ENCODE assay signal across 21 cellular contexts in genomic region chr5:142506756-142507155, GRCh38.
DNase-seq lines count a peak whose midpoint lies in the region; ATAC-seq, FAIRE-seq and TF ChIP-seq lines count a peak whose summit lies in the region.
"Had no signal": no experiment of that assay in that cellular context is flagged by ENCODE, and none has a peak within 500 bp of the region (broad histone marks: within the 10 kb centered on the region; RNA-seq: fewer than 3 reads in every experiment).

No MANE protein-coding gene starts in this region.

- TF ChIP-seq RAD21 in GM12878 (IDR thresholded peaks at IDR 0.05; ENCODE audit: insufficient read depth, low read depth, low read length): no peak

- no peaks in the 10 kb centered on the region for H3K9me3 Mint-ChIP-seq in activated naive CD4-positive, alpha-beta T cell treated with anti-CD3 and anti-CD28 coated beads for 36 hours
- H3K9me3 Mint-ChIP-seq in activated naive CD4-positive, alpha-beta T cell treated with anti-CD3 and anti-CD28 coated beads, Interleukin-2, amount 10 ng/mL, durations not matched to agents 7 days and 5 days: no peaks in the 10 kb centered on the region
- no peaks in the 10 kb centered on the region for H3K9me3 Mint-ChIP-seq in Calu3 (ENCODE audit: low read depth, unreplicated experiment)
- H3K9me3 Mint-ChIP-seq: activated naive CD8-positive, alpha-beta T cell treated with anti-CD3 and anti-CD28 coated beads, Interleukin-2, amount 10 ng/mL, durations not matched to agents 7 days and 5 days; activated T-cell treated with anti-CD3 and anti-CD28 coated beads, Interleukin-2, amount 50 U/mL, for 24 hours; IgD-negative memory B cell had no signal

- H3K27ac ChIP-seq in GM12878 (ENCODE audit: control insufficient read depth, insufficient read depth) (no peak overlapping the region), hepatocyte (peak overlapping the region; percentile 77), vagina (no peak overlapping the region)
- H3K27ac ChIP-seq: right lobe of liver, thoracic aorta had no signal

- CTCF ChIA-PET in activated naive CD4-positive, alpha-beta T cell treated with anti-CD3 and anti-CD28 coated beads for 36 hours (lab: Charles Lee): interaction anchor here (0.5 kb wide), 1 partner anchor 113 kb away, joined by 3 read pairs; no protein-coding TSS in a partner anchor
- CTCF ChIA-PET in activated naive CD4-positive, alpha-beta T cell treated with anti-CD3 and anti-CD28 coated beads, Interleukin-2, amount 10 ng/mL, durations not matched to agents 7 days and 5 days (lab: Charles Lee): interaction anchor here (0.6 kb wide), 1 partner anchor 200 kb away, joined by 5 read pairs; no protein-coding TSS in a partner anchor
- CTCF ChIA-PET in Calu3 (lab: Charles Lee): interaction anchor here (1.3 kb wide), 1 partner anchor 283 kb away, joined by 3 read pairs; no protein-coding TSS in a partner anchor
- CTCF ChIA-PET in GM12878 (lab: Yijun Ruan, JAX): interaction anchor here (0.6 to 0.7 kb wide), 2 partner anchors 80 to 976 kb away, joined by 3 read pairs; no protein-coding TSS in a partner anchor

- H3K79me2 ChIP-seq in GM12878 (ENCODE audit: control insufficient read depth, insufficient read depth, low read length): no peaks in the 10 kb centered on the region
- no peaks in the 10 kb centered on the region for H3K79me2 ChIP-seq in hepatocyte

- H3K9me3 ChIP-seq in GM12878 (replicated peaks; ENCODE audit: control insufficient read depth, insufficient read depth, low read length): no peaks in the 10 kb centered on the region
- H3K9me3 ChIP-seq in hepatocyte (ENCODE audit: low read depth): no peaks in the 10 kb centered on the region
- H3K9me3 ChIP-seq in vagina: no peaks in the 10 kb centered on the region
- H3K9me3 ChIP-seq: right lobe of liver, thoracic aorta had no signal

- H3K36me3 Mint-ChIP-seq in activated naive CD4-positive, alpha-beta T cell treated with anti-CD3 and anti-CD28 coated beads for 36 hours (ENCODE audit: low read depth): no peaks in the 10 kb centered on the region
- no peaks in the 10 kb centered on the region for H3K36me3 Mint-ChIP-seq in activated naive CD4-positive, alpha-beta T cell treated with anti-CD3 and anti-CD28 coated beads, Interleukin-2, amount 10 ng/mL, durations not matched to agents 7 days and 5 days
- peaks cover 9% of the 10 kb centered on the region for H3K36me3 Mint-ChIP-seq in Calu3 (ENCODE audit: insufficient read depth, unreplicated experiment)
- H3K36me3 Mint-ChIP-seq: activated naive CD8-positive, alpha-beta T cell treated with anti-CD3 and anti-CD28 coated beads, Interleukin-2, amount 10 ng/mL, durations not matched to agents 7 days and 5 days; CD14-positive monocyte had no signal

- H3K27me3 ChIP-seq in GM12878 (replicated peaks in 1 of 2; ENCODE audit: control insufficient read depth in 2 of 2, insufficient read depth in 2 of 2, low read length in 1 of 2) (no peaks in the 10 kb centered on the region), hepatocyte (no peaks in the 10 kb centered on the region), vagina (no peaks in the 10 kb centered on the region)
- H3K27me3 ChIP-seq: right lobe of liver had no signal

- FAIRE-seq in GM12878 (lab: Jason Lieb, UNC): no peak

- no peak overlapping the region for H3K27ac Mint-ChIP-seq in activated naive CD4-positive, alpha-beta T cell treated with anti-CD3 and anti-CD28 coated beads for 36 hours
- no peak overlapping the region for H3K27ac Mint-ChIP-seq in activated naive CD4-positive, alpha-beta T cell treated with anti-CD3 and anti-CD28 coated beads, Interleukin-2, amount 10 ng/mL, durations not matched to agents 7 days and 5 days
- peak overlapping the region; percentile 83 for H3K27ac Mint-ChIP-seq in Calu3 (ENCODE audit: unreplicated experiment)
- H3K27ac Mint-ChIP-seq: activated naive CD8-positive, alpha-beta T cell treated with anti-CD3 and anti-CD28 coated beads, Interleukin-2, amount 10 ng/mL, durations not matched to agents 7 days and 5 days; CD14-positive monocyte; IgD-negative memory B cell; naive thymus-derived CD4-positive, alpha-beta T cell had no signal

- peak; percentile 28 for DNase-seq in activated naive CD4-positive, alpha-beta T cell treated with anti-CD3 and anti-CD28 coated beads for 36 hours
- no peak for DNase-seq in activated naive CD4-positive, alpha-beta T cell treated with anti-CD3 and anti-CD28 coated beads, Interleukin-2, amount 10 ng/mL, durations not matched to agents 7 days and 5 days
- no peak for DNase-seq in Calu3
- no peak for DNase-seq in GM12878 (ENCODE audit: low read depth, low spot score)
- DNase-seq in hepatocyte (ENCODE audit: low spot score): no peak
- DNase-seq in activated effector memory CD4-positive, alpha-beta T cell treated with Interleukin-2 at 50 U/mL for 16 hours: no peak
- no peak for DNase-seq in NOMO-1 (lab: John Stamatoyannopoulos, UW; ENCODE audit: unreplicated experiment in 2 of 2)
- no peak for DNase-seq in vagina (ENCODE audit: extremely low spot score in 2 of 2)
- DNase-seq: activated naive CD8-positive, alpha-beta T cell treated with anti-CD3 and anti-CD28 coated beads, Interleukin-2, amount 10 ng/mL, durations not matched to agents 7 days and 5 days; activated T-cell treated with anti-CD3 and anti-CD28 coated beads, Interleukin-2, amount 50 U/mL, for 24 hours; effector CD4-positive, alpha-beta T cell; GDM1; left cardiac atrium; NCI-H2107; NCI-H510A; right lobe of liver; T-helper 9 cell had no signal

- SMC1A ChIA-PET in GM12878 (lab: Charles Lee; ENCODE audit: uncharacterized antibody, unreplicated experiment): no interaction called here

- no peaks in the 10 kb centered on the region for H3K36me3 ChIP-seq in GM12878 (ENCODE audit: control insufficient read depth in 2 of 2, insufficient read depth in 2 of 2, low read length in 1 of 2)
- no peaks in the 10 kb centered on the region for H3K36me3 ChIP-seq in hepatocyte (replicated peaks; ENCODE audit: insufficient read depth, low read depth)
- no peaks in the 10 kb centered on the region for H3K36me3 ChIP-seq in vagina
- H3K36me3 ChIP-seq: right lobe of liver, thoracic aorta had no signal

- in situ Hi-C loops in GM12878 (cut with MboI): no loop called here

- no peak overlapping the region for H3K4me3 Mint-ChIP-seq in activated naive CD4-positive, alpha-beta T cell treated with anti-CD3 and anti-CD28 coated beads for 36 hours
- H3K4me3 Mint-ChIP-seq in activated naive CD4-positive, alpha-beta T cell treated with anti-CD3 and anti-CD28 coated beads, Interleukin-2, amount 10 ng/mL, durations not matched to agents 7 days and 5 days: no peak overlapping the region
- H3K4me3 Mint-ChIP-seq in Calu3 (ENCODE audit: low read depth, unreplicated experiment): peak overlapping the region; percentile 66
- H3K4me3 Mint-ChIP-seq: activated naive CD8-positive, alpha-beta T cell treated with anti-CD3 and anti-CD28 coated beads, Interleukin-2, amount 10 ng/mL, durations not matched to agents 7 days and 5 days; activated T-cell treated with anti-CD3 and anti-CD28 coated beads, Interleukin-2, amount 50 U/mL, for 24 hours; CD14-positive monocyte; IgD-negative memory B cell had no signal

- H2AFZ ChIP-seq in GM12878 (ENCODE audit: control insufficient read depth, low read depth, low read length) (no peak overlapping the region), hepatocyte (no peak overlapping the region)

- TF ChIP-seq CTCF in Calu3 (IDR thresholded peaks at IDR 0.05; ENCODE audit: unreplicated experiment) (no peak), GM12878 (IDR thresholded peaks at IDR 0.05 in 2 of 3, conservative IDR thresholded peaks at IDR 0.05 in 1 of 3; ENCODE audit: control insufficient read depth in 2 of 3, extremely low read depth in 1 of 3, insufficient read depth in 1 of 3, low read depth in 3 of 3, low read length in 3 of 3) (no peak), hepatocyte (IDR thresholded peaks at IDR 0.05; ENCODE audit: poor library complexity) (no peak), vagina (IDR thresholded peaks at IDR 0.05) (no peak)

- TF ChIP-seq POLR2A in GM12878 (IDR thresholded peaks at IDR 0.05; ENCODE audit: low read depth, low read length): no peak
- TF ChIP-seq POLR2A in vagina (IDR thresholded peaks at IDR 0.05): no peak

- BruUV-seq in Calu3 (replicated peaks; lab: Mats Ljungman, UMichigan): no TSS peak
- no TSS peak for BruUV-seq in GM12878 (replicated peaks; lab: Mats Ljungman, UMichigan)

- H3K9ac ChIP-seq in GM12878 (ENCODE audit: control insufficient read depth, insufficient read depth, low read length): no peak overlapping the region

- WGBS in GM12878 (ENCODE audit: insufficient coverage, insufficient replicate concordance, low lambda C conversion rate, missing lambda C conversion rate): 26% methylated on average over 4 of the region's 4 CpGs
- 80% methylated on average over 4 of the region's 4 CpGs for WGBS in hepatocyte (ENCODE audit: low lambda C conversion rate, missing lambda C conversion rate)

- H3K4me3 ChIP-seq in GM12878 (no peak overlapping the region), hepatocyte (no peak overlapping the region), vagina (no peak overlapping the region)
- H3K4me3 ChIP-seq: right lobe of liver, thoracic aorta had no signal

- POLR2A ChIA-PET in GM12878 (lab: Charles Lee): interaction anchor here (0.6 kb wide), 1 partner anchor 280 kb away, joined by 5 read pairs; no protein-coding TSS in a partner anchor

- H3K9me2 ChIP-seq in hepatocyte (replicated peaks; ENCODE audit: insufficient read depth): no peaks in the 10 kb centered on the region

- H3K4me1 ChIP-seq in GM12878 (ENCODE audit: control insufficient read depth, insufficient read depth, low read length): no peaks in the 10 kb centered on the region
- H3K4me1 ChIP-seq in hepatocyte (ENCODE audit: insufficient read depth): peaks cover 25% of the 10 kb centered on the region
- peaks cover 6% of the 10 kb centered on the region for H3K4me1 ChIP-seq in vagina

- ATAC-seq in GM12878: peak; percentile 32; the same call in 2 of the 3 replicates
- ATAC-seq: left cardiac atrium; naive thymus-derived CD4-positive, alpha-beta T cell; right lobe of liver had no signal

- no peak for TF ChIP-seq EP300 in GM12878 (IDR thresholded peaks at IDR 0.05; ENCODE audit: borderline replicate concordance in 1 of 2, control insufficient read depth in 1 of 2, low read depth in 2 of 2, low read length in 2 of 2)

- H4K20me1 ChIP-seq in GM12878 (ENCODE audit: control insufficient read depth, insufficient read depth) (no peaks in the 10 kb centered on the region), hepatocyte (ENCODE audit: insufficient read depth, poor library complexity, severe bottlenecking) (no peaks in the 10 kb centered on the region)

- H3K27me3 Mint-ChIP-seq in activated naive CD4-positive, alpha-beta T cell treated with anti-CD3 and anti-CD28 coated beads for 36 hours (ENCODE audit: low read depth): no peaks in the 10 kb centered on the region
- H3K27me3 Mint-ChIP-seq in activated naive CD4-positive, alpha-beta T cell treated with anti-CD3 and anti-CD28 coated beads, Interleukin-2, amount 10 ng/mL, durations not matched to agents 7 days and 5 days: peaks cover 16% of the 10 kb centered on the region
- no peaks in the 10 kb centered on the region for H3K27me3 Mint-ChIP-seq in Calu3 (ENCODE audit: unreplicated experiment)
- H3K27me3 Mint-ChIP-seq: activated naive CD8-positive, alpha-beta T cell treated with anti-CD3 and anti-CD28 coated beads, Interleukin-2, amount 10 ng/mL, durations not matched to agents 7 days and 5 days; activated T-cell treated with anti-CD3 and anti-CD28 coated beads, Interleukin-2, amount 50 U/mL, for 24 hours had no signal

- no peak overlapping the region for H3K4me2 ChIP-seq in GM12878 (ENCODE audit: control insufficient read depth, insufficient read depth)
- no peak overlapping the region for H3K4me2 ChIP-seq in hepatocyte

- intact Hi-C loops in activated naive CD4-positive, alpha-beta T cell treated with anti-CD3 and anti-CD28 coated beads for 36 hours (cut with micrococcal nuclease): loop anchor here (1.0 kb wide), 1 partner anchor 34 kb away; no protein-coding TSS in a partner anchor
- intact Hi-C loops in Calu3 (cut with micrococcal nuclease; ENCODE audit: unreplicated experiment): loop anchor here (2.0 to 10.0 kb wide), 3 partner anchors 42 to 182 kb away; partner anchors contain the start of gene SPRY4
- intact Hi-C loops in GM12878 (cut with micrococcal nuclease; ENCODE audit: unreplicated experiment): no loop called here
- intact Hi-C loops in vagina (cut with DNase I): no loop called here

- RAD21 ChIA-PET in GM12878 (lab: Charles Lee; ENCODE audit: unreplicated experiment): no interaction called here

- H3K4me1 Mint-ChIP-seq in activated naive CD4-positive, alpha-beta T cell treated with anti-CD3 and anti-CD28 coated beads for 36 hours (ENCODE audit: low read depth): peaks cover 51% of the 10 kb centered on the region
- H3K4me1 Mint-ChIP-seq in activated naive CD4-positive, alpha-beta T cell treated with anti-CD3 and anti-CD28 coated beads, Interleukin-2, amount 10 ng/mL, durations not matched to agents 7 days and 5 days: peaks cover 18% of the 10 kb centered on the region
- peaks cover 60% of the 10 kb centered on the region for H3K4me1 Mint-ChIP-seq in Calu3 (ENCODE audit: low read depth, unreplicated experiment)
- H3K4me1 Mint-ChIP-seq: IgD-negative memory B cell had no signal

Comparison
In these comparisons a context has a peak if more than half of its experiments do, and no peak if none do; other contexts are left out.
1. intact Hi-C loops: an anchor here in activated naive CD4-positive, alpha-beta T cell treated with anti-CD3 and anti-CD28 coated beads for 36 hours (1.0 kb wide) and Calu3 (2.0 to 10.0 kb wide); none called in GM12878 and vagina.